In the genomic region with DNA sequence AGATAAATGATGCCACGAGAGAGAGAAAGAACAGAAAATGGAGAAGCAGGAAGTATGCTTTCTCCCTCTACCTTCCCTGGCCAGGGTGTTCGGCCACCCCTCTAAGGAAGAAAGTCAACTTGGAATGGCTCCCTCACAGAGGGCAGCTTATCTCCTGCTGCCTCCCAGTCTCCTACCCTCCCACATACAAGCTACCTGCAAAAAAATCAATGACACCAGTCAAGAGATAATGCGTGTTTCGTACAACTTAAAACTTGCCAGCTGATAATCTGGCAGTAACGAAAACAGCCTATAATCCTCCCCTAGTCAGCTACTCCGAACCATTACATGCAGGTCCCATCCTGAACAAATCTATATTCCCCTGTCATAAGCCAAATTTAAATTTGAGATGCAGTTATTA, we compare ENCODE assay signal across 1 cellular context.
TF ChIP-seq lines count a peak whose summit lies in the region.

No MANE protein-coding gene starts in this region.

TF ChIP-seq in GM23338, 12 proteins besides CTCF, POLR2A, EP300 and RAD21 (continued from another document):
- TF ChIP-seq ZNF114 (CRISPR knock-in tag; IDR thresholded peaks at IDR 0.05) (no peak), ZNF331 (CRISPR knock-in tag; IDR thresholded peaks at IDR 0.05; ENCODE audit: low read depth) (no peak), EZH2 (IDR thresholded peaks at IDR 0.05; ENCODE audit: low read depth, unreplicated experiment) (no peak)
